18 cellular contexts compared by ENCODE assay signal in genomic region chr4:422587-422986, GRCh38.
"Had no signal": no experiment of that assay in that cellular context is flagged by ENCODE, and none has a peak within 500 bp of the region (broad histone marks: within the 10 kb centered on the region; RNA-seq: fewer than 3 reads in every experiment).

No MANE protein-coding gene starts in this region.

- H3K4me3 Mint-ChIP-seq: effector memory CD8-positive, alpha-beta T cell; memory B cell; natural killer cell; stimulated activated memory B cell treated with anti-CD40 and anti-IgM and Interleukin-4, amounts not matched to agents 10 μg/mL and 1 μg/mL and 100 μg/mL, for 72 hours had no signal

- H3K4me1 ChIP-seq: lower lobe of right lung, pancreas, right atrium auricular region, sigmoid colon, spleen, tibial nerve, upper lobe of left lung had no signal

- H3K27me3 Mint-ChIP-seq: effector memory CD8-positive, alpha-beta T cell; memory B cell; stimulated activated memory B cell treated with anti-CD40 and anti-IgM and Interleukin-4, amounts not matched to agents 10 μg/mL and 1 μg/mL and 100 μg/mL, for 72 hours had no signal

- DNase-seq: cortex of kidney; effector memory CD8-positive, alpha-beta T cell; hypothalamus; left ventricle myocardium superior; lower lobe of right lung; natural killer cell; pancreas; sigmoid colon; spleen; stimulated activated CD4-positive, alpha-beta T cell treated with anti-CD3 and anti-CD28 coated beads, Interleukin-4, amount 100 ng/mL, for 4 hours; stimulated activated naive CD8-positive, alpha-beta T cell treated with anti-CD3 and anti-CD28 coated beads, Interleukin-15, Interleukin-2, amounts not matched to agents 100 U/mL and 50 U/mL, for 24 hours; upper lobe of left lung had no signal

- H3K27me3 ChIP-seq: neutrophil, right atrium auricular region, sigmoid colon, spleen, tibial nerve, upper lobe of left lung had no signal

- H3K27ac ChIP-seq: lower lobe of right lung, neutrophil, pancreas, right atrium auricular region, sigmoid colon, spleen, thoracic aorta, tibial nerve, upper lobe of left lung had no signal

- ATAC-seq: effector memory CD8-positive, alpha-beta T cell; left ventricle myocardium superior; lower lobe of right lung; natural killer cell; pancreas; stimulated activated memory B cell treated with anti-CD40 and anti-IgM and Interleukin-4, amounts not matched to agents 10 μg/mL and 1 μg/mL and 100 μg/mL, for 72 hours; stimulated activated naive CD8-positive, alpha-beta T cell treated with anti-CD3 and anti-CD28 coated beads, Interleukin-15, Interleukin-2, amounts not matched to agents 100 U/mL and 50 U/mL, for 24 hours had no signal

- H3K4me3 ChIP-seq: lower lobe of right lung, pancreas, right atrium auricular region, sigmoid colon, spleen, thoracic aorta, tibial nerve, upper lobe of left lung had no signal

- H3K27ac Mint-ChIP-seq: effector memory CD8-positive, alpha-beta T cell; memory B cell; natural killer cell; stimulated activated memory B cell treated with anti-CD40 and anti-IgM and Interleukin-4, amounts not matched to agents 10 μg/mL and 1 μg/mL and 100 μg/mL, for 72 hours had no signal

- H3K36me3 ChIP-seq: lower lobe of right lung, neutrophil had no signal

- H3K4me1 Mint-ChIP-seq: memory B cell; natural killer cell; stimulated activated memory B cell treated with anti-CD40 and anti-IgM and Interleukin-4, amounts not matched to agents 10 μg/mL and 1 μg/mL and 100 μg/mL, for 72 hours had no signal
